Comparison of ENCODE assay signal across 1 cellular context in the genomic region with DNA sequence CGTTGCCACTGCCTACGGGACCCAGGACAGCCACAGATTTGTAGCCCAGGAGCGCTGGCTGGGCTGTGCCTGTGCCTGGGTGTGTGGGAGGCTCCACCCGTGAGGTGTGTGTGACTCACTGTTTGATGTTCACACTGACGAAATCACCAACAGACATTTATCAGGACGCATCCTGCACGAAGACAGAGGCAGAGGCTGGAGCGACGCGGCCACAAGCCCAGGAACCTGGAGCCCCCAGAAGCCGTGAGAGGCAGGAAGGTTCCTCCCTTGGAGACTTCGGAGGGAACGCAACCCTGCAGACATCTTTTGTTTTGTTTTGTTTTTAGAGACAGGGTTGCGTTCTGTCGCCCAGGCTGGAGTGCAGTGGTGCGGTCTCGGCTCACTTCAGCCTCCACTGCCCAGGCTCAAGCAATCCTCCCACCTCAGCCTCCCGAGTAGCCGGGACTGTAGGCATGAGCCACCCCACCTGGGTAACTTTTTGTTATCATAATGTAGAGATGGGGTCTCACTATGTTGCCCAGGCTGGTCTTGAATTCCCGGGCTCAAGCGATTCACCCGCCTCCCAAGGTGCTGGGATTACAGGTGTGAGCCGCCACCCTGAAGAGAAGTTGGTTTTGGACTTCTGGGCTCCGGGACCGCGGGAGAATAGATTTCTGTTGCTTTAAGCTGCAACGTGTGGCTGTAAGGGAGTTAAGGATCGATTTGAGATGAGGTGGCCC.
A peak's percentile ranks its signal among the peaks of the same experiment; 100 is the strongest.
TF ChIP-seq lines count a peak whose summit lies in the region.

No MANE protein-coding gene starts in this region.

TF ChIP-seq in K562, 482 proteins besides CTCF, POLR2A, EP300 and RAD21 (continued from another document and continues in another):
- TF ChIP-seq THAP12 (CRISPR knock-in tag; IDR thresholded peaks at IDR 0.05) (no peak), SRSF7 (optimal IDR thresholded peaks at IDR 0.05; ENCODE audit: low read depth, low read length) (no peak), ZBTB5 (IDR thresholded peaks at IDR 0.05) (no peak), ETS1 (conservative IDR thresholded peaks at IDR 0.05; ENCODE audit: control insufficient read depth, low read depth, low read length) (no peak), ZNF408 (CRISPR knock-in tag; IDR thresholded peaks at IDR 0.05; ENCODE audit: low read depth) (no peak), NCOA1 (IDR thresholded peaks at IDR 0.05; ENCODE audit: low read depth) (0 out of 2 replicates have a peak, but pooled peaks have one; percentile 26), PHF21A (IDR thresholded peaks at IDR 0.05; ENCODE audit: borderline replicate concordance, low read depth) (peak; percentile 96), GTF2F1 (IDR thresholded peaks at IDR 0.05; ENCODE audit: low read depth, low read length) (no peak), ZFP1 (CRISPR knock-in tag; IDR thresholded peaks at IDR 0.05) (no peak), ZNF699 (CRISPR knock-in tag; IDR thresholded peaks at IDR 0.05; ENCODE audit: insufficient replicate concordance) (no peak), TAF15 (IDR thresholded peaks at IDR 0.05; ENCODE audit: low read depth, low read length) (no peak), TEAD1 (CRISPR knock-in tag; IDR thresholded peaks at IDR 0.05) (no peak), SIN3A (IDR thresholded peaks at IDR 0.05; ENCODE audit: borderline replicate concordance in 2 of 2, control insufficient read depth in 1 of 2, low read depth in 2 of 2, low read length in 2 of 2) (no peak), POU5F1 (IDR thresholded peaks at IDR 0.05; ENCODE audit: borderline replicate concordance, low read depth, low read length, partially characterized antibody) (no peak), ZKSCAN1 (IDR thresholded peaks at IDR 0.05; ENCODE audit: low read depth, low read length) (no peak), SRSF9 (IDR thresholded peaks at IDR 0.05; ENCODE audit: borderline replicate concordance, low read depth, low read length) (no peak), FUS (optimal IDR thresholded peaks at IDR 0.05; ENCODE audit: low read depth, low read length) (no peak), MTA1 (IDR thresholded peaks at IDR 0.05; ENCODE audit: borderline replicate concordance) (peak; percentile 51; the same call in 1 of the 2 replicates), CBX3 (IDR thresholded peaks at IDR 0.05; ENCODE audit: borderline replicate concordance in 1 of 2, low read length in 2 of 2) (no peak), NKRF (IDR thresholded peaks at IDR 0.05; ENCODE audit: borderline replicate concordance) (no peak), KHSRP (IDR thresholded peaks at IDR 0.05) (no peak), CHD1 (IDR thresholded peaks at IDR 0.05; ENCODE audit: low read length) (no peak), ZNF41 (CRISPR knock-in tag; conservative IDR thresholded peaks at IDR 0.05) (no peak), CEBPB (tag; IDR thresholded peaks at IDR 0.05) (peak; percentile 85), HES1 (IDR thresholded peaks at IDR 0.05; ENCODE audit: low read depth) (no peak), ZC3H11A (IDR thresholded peaks at IDR 0.05; ENCODE audit: low read depth, low read length) (no peak), RBM39 (optimal IDR thresholded peaks at IDR 0.05; ENCODE audit: low read depth, low read length) (no peak), ZNF695 (CRISPR knock-in tag; IDR thresholded peaks at IDR 0.05) (no peak)
- TF ChIP-seq, protein P1, sequence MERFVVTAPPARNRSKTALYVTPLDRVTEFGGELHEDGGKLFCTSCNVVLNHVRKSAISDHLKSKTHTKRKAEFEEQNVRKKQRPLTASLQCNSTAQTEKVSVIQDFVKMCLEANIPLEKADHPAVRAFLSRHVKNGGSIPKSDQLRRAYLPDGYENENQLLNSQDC (CRISPR knock-in tag; IDR thresholded peaks at IDR 0.05): no peak
- TF ChIP-seq, protein P2, sequence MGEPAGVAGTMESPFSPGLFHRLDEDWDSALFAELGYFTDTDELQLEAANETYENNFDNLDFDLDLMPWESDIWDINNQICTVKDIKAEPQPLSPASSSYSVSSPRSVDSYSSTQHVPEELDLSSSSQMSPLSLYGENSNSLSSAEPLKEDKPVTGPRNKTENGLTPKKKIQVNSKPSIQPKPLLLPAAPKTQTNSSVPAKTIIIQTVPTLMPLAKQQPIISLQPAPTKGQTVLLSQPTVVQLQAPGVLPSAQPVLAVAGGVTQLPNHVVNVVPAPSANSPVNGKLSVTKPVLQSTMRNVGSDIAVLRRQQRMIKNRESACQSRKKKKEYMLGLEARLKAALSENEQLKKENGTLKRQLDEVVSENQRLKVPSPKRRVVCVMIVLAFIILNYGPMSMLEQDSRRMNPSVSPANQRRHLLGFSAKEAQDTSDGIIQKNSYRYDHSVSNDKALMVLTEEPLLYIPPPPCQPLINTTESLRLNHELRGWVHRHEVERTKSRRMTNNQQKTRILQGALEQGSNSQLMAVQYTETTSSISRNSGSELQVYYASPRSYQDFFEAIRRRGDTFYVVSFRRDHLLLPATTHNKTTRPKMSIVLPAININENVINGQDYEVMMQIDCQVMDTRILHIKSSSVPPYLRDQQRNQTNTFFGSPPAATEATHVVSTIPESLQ (CRISPR knock-in tag; IDR thresholded peaks at IDR 0.05): no peak
- TF ChIP-seq, protein P3, sequence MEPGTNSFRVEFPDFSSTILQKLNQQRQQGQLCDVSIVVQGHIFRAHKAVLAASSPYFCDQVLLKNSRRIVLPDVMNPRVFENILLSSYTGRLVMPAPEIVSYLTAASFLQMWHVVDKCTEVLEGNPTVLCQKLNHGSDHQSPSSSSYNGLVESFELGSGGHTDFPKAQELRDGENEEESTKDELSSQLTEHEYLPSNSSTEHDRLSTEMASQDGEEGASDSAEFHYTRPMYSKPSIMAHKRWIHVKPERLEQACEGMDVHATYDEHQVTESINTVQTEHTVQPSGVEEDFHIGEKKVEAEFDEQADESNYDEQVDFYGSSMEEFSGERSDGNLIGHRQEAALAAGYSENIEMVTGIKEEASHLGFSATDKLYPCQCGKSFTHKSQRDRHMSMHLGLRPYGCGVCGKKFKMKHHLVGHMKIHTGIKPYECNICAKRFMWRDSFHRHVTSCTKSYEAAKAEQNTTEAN (CRISPR knock-in tag; IDR thresholded peaks at IDR 0.05): no peak
